ENCODE assay signal across 14 cellular contexts in genomic region chr6:127716425-127716930, GRCh38.
"Had no signal": no experiment of that assay in that cellular context is flagged by ENCODE, and none has a peak within 500 bp of the region (broad histone marks: within the 10 kb centered on the region; RNA-seq: fewer than 3 reads in every experiment).

No MANE protein-coding gene starts in this region.

- H3K4me1 ChIP-seq: testis had no signal

- FAIRE-seq: astrocyte had no signal

- H3K9me3 ChIP-seq: ovary, testis had no signal

- ATAC-seq: left lobe of liver, SK-N-SH treated with all-trans-retinoic acid at 6 μM for 48 hours had no signal

- H3K27ac ChIP-seq: epithelial cell of prostate, testis had no signal

- H3K27me3 ChIP-seq: ovary, testis had no signal

- H3K4me3 ChIP-seq: ovary, testis had no signal

- DNase-seq: activated B cell treated with CpG ODN at 0.5 μM for 24 hours; activated effector memory CD4-positive, alpha-beta T cell treated with Interleukin-2 at 50 U/mL for 16 hours; activated T-cell treated with anti-CD3 and anti-CD28 coated beads, Interleukin-2, amount 50 U/mL, for 1 hour; caudate nucleus; cortex of kidney; effector memory CD4-positive, alpha-beta T cell; stimulated activated CD4-positive, alpha-beta T cell treated with anti-CD3 and anti-CD28 coated beads, Interleukin-15, amount 100 ng/mL, for 24 hours; stimulated activated CD4-positive, alpha-beta T cell treated with anti-CD3 and anti-CD28 coated beads, Interleukin-4, amount 100 ng/mL, for 24 hours; testis had no signal

- H3K36me3 ChIP-seq: ovary had no signal
